In genomic region chr6:158010591-158011477, GRCh38 we compare ENCODE assay signal across 15 cellular contexts. TPM values are rescaled to one million over a fixed set of nuclear protein-coding genes. Genes with fewer than 3 reads are reported as not detected.
DNase-seq lines count a peak whose midpoint lies in the region; ATAC-seq and TF ChIP-seq lines count a peak whose summit lies in the region.
"Had no signal": no experiment of that assay in that cellular context is flagged by ENCODE, and none has a peak within 500 bp of the region (broad histone marks: within the 10 kb centered on the region; RNA-seq: fewer than 3 reads in every experiment).

No MANE protein-coding gene starts in this region.

- H3K4me1 ChIP-seq in left ventricle myocardium inferior, result peaks cover 42% of the 10 kb centered on the region
- H3K4me1 ChIP-seq in right atrium auricular region, result peaks cover 0 to 35% of the 10 kb centered on the region in 2 donors
- H3K4me1 ChIP-seq in upper lobe of right lung, result peaks cover 27% of the 10 kb centered on the region
- H3K4me1 ChIP-seq in tibial nerve, result peaks cover 0 to 33% (median 10%) of the 10 kb centered on the region in 4 donors

- 94 to 96% methylated on average over 19 of the region's 19 CpGs for WGBS in tibial nerve, 2 donors

- peaks cover 40% of the 10 kb centered on the region for H3K4me1 Mint-ChIP-seq in brain
- peaks cover 58 to 81% (median 77%) of the 10 kb centered on the region in 4 donors for H3K4me1 Mint-ChIP-seq in naive thymus-derived CD8-positive, alpha-beta T cell

- H3K9me3 Mint-ChIP-seq in brain, result peaks cover 4 to 11% (median 5%) of the 10 kb centered on the region in 5 experiments
- no peaks in the 10 kb centered on the region for H3K9me3 Mint-ChIP-seq in naive thymus-derived CD8-positive, alpha-beta T cell

- no peak for TF ChIP-seq POLR2A in tibial nerve (IDR thresholded peaks at IDR 0.05)

- H3K27ac Mint-ChIP-seq in brain, result peak overlapping the region in 3 of 5 experiments; percentile 4 to 56 (median 53)
- peak overlapping the region in 8 of 10 donors; percentile 6 to 92 (median 64) for H3K27ac Mint-ChIP-seq in naive thymus-derived CD8-positive, alpha-beta T cell

- intact Hi-C loops in left ventricle myocardium inferior (cut with micrococcal nuclease) (no loop called here), upper lobe of right lung (cut with DNase I) (no loop called here)

- no peak for TF ChIP-seq CTCF in left ventricle myocardium inferior (IDR thresholded peaks at IDR 0.05; ENCODE audit: borderline replicate concordance)
- no peak for TF ChIP-seq CTCF in right atrium auricular region (IDR thresholded peaks at IDR 0.05)
- TF ChIP-seq CTCF in brain (conservative IDR thresholded peaks at IDR 0.05), result no peak
- TF ChIP-seq CTCF in upper lobe of right lung (IDR thresholded peaks at IDR 0.05), result no peak
- TF ChIP-seq CTCF in tibial nerve (IDR thresholded peaks at IDR 0.05), result no peak

- H3K9me3 ChIP-seq in left ventricle myocardium inferior (replicated peaks) (no peaks in the 10 kb centered on the region), right atrium auricular region (no peaks in the 10 kb centered on the region), upper lobe of right lung (no peaks in the 10 kb centered on the region), tibial nerve (no peaks in the 10 kb centered on the region)
- H3K9me3 ChIP-seq: BLaER1 had no signal

- H3K27me3 ChIP-seq in left ventricle myocardium inferior (ENCODE audit: low read depth), result no peaks in the 10 kb centered on the region
- H3K27me3 ChIP-seq in right atrium auricular region, result no peaks in the 10 kb centered on the region
- H3K27me3 ChIP-seq in upper lobe of right lung, result no peaks in the 10 kb centered on the region
- no peaks in the 10 kb centered on the region for H3K27me3 ChIP-seq in tibial nerve
- H3K27me3 ChIP-seq: BLaER1 had no signal

- H3K36me3 ChIP-seq in left ventricle myocardium inferior (no peaks in the 10 kb centered on the region), right atrium auricular region (no peaks in the 10 kb centered on the region), upper lobe of right lung (no peaks in the 10 kb centered on the region), tibial nerve (no peaks in the 10 kb centered on the region)
- H3K36me3 ChIP-seq: BLaER1 had no signal

- H3K4me3 ChIP-seq in left ventricle myocardium inferior (no peak overlapping the region), right atrium auricular region (no peak overlapping the region), upper lobe of right lung (no peak overlapping the region), tibial nerve (no peak overlapping the region)
- H3K4me3 ChIP-seq: BLaER1, SK-N-MC had no signal

- TF ChIP-seq EP300 in tibial nerve (IDR thresholded peaks at IDR 0.05), result no peak

- no peak overlapping the region for H3K4me3 Mint-ChIP-seq in brain
- peak overlapping the region in 7 of 10 donors; percentile 14 to 69 (median 35) for H3K4me3 Mint-ChIP-seq in naive thymus-derived CD8-positive, alpha-beta T cell

- H3K27ac ChIP-seq in left ventricle myocardium inferior (replicated peaks) (peak overlapping the region; percentile 77), right atrium auricular region (peak overlapping the region in 1 of 2 donors; percentile 72), upper lobe of right lung (no peak overlapping the region), tibial nerve (no peak overlapping the region)
- H3K27ac ChIP-seq: BLaER1, SK-N-MC had no signal

- H3K27me3 Mint-ChIP-seq in brain, result peaks cover 6% of the 10 kb centered on the region
- H3K27me3 Mint-ChIP-seq in naive thymus-derived CD8-positive, alpha-beta T cell, result no peaks in the 10 kb centered on the region

- POLR2A ChIA-PET in naive thymus-derived CD8-positive, alpha-beta T cell (lab: Charles Lee), result no interaction called here

- peaks cover 6% of the 10 kb centered on the region for H3K36me3 Mint-ChIP-seq in brain
- H3K36me3 Mint-ChIP-seq in naive thymus-derived CD8-positive, alpha-beta T cell, result peaks cover 0 to 4% (median 2%) of the 10 kb centered on the region in 3 donors

- DNase-seq in left ventricle myocardium inferior, result peak; percentile 11
- no peak for DNase-seq in right atrium auricular region (ENCODE audit: low spot score)
- DNase-seq in naive thymus-derived CD8-positive, alpha-beta T cell, result no peak
- peak; percentile 38 for DNase-seq in upper lobe of right lung
- DNase-seq in NCI-H345 treated with DMSO at 0.1 percent for 48 hours (lab: John Stamatoyannopoulos, UW; ENCODE audit: unreplicated experiment), result no peak
- DNase-seq in tibial nerve (ENCODE audit: low spot score in 2 of 2), result no peak
- DNase-seq in NCI-H2029 (lab: John Stamatoyannopoulos, UW), result no peak
- DNase-seq: activated CD4-positive, alpha-beta T cell treated with anti-CD3 and anti-CD28 coated beads, Interleukin-2, amount 50 U/mL, for 1 hour; HCEC 1CT; MM.1S; NCI-H2107; NK-92 treated with Interleukin-12 subunit alpha and Interleukin-12 subunit beta, amount 100 ng/mL, for 24 hours had no signal

- ATAC-seq in naive thymus-derived CD8-positive, alpha-beta T cell, result no peak
- ATAC-seq in upper lobe of right lung, result no peak

RNA-seq across cellular contexts. Expression of gene SYNJ2, which starts 29.2 kb away (rescaled TPM):
- total RNA-seq in left ventricle myocardium inferior (12.3 TPM), right atrium auricular region (10 to 100 TPM; 10.1 to 20.0 TPM), upper lobe of right lung (7.2 TPM), tibial nerve (10 to 100 TPM in 1 of 4 donors, 1 to 10 TPM in 3; 4.4 to 10.5 (median 5.6) TPM)
- 17.9 TPM for polyA plus RNA-seq in brain (ENCODE audit: insufficient read depth, low read depth, low replicate concordance)
- 10 to 100 TPM; 15.7 to 16.3 TPM for total RNA-seq in naive thymus-derived CD8-positive, alpha-beta T cell
- 1 to 10 TPM; 5.2 to 8.5 (median 8.2) TPM for polyA plus RNA-seq in naive thymus-derived CD8-positive, alpha-beta T cell

Comparison
In these comparisons a context has a peak if more than half of its experiments do, and no peak if none do; other contexts are left out.
1. DNase-seq: peak in left ventricle myocardium inferior (single experiment) and upper lobe of right lung (single experiment); none in right atrium auricular region (single experiment), naive thymus-derived CD8-positive, alpha-beta T cell (0 of 10), NCI-H345 treated with DMSO at 0.1 percent for 48 hours (single experiment), tibial nerve (0 of 2) and NCI-H2029 (single experiment).
2. H3K4me3 Mint-ChIP-seq: peak in naive thymus-derived CD8-positive, alpha-beta T cell (7 of 10); none in brain (0 of 5).